18 cellular contexts compared by ENCODE assay signal in the genomic region with DNA sequence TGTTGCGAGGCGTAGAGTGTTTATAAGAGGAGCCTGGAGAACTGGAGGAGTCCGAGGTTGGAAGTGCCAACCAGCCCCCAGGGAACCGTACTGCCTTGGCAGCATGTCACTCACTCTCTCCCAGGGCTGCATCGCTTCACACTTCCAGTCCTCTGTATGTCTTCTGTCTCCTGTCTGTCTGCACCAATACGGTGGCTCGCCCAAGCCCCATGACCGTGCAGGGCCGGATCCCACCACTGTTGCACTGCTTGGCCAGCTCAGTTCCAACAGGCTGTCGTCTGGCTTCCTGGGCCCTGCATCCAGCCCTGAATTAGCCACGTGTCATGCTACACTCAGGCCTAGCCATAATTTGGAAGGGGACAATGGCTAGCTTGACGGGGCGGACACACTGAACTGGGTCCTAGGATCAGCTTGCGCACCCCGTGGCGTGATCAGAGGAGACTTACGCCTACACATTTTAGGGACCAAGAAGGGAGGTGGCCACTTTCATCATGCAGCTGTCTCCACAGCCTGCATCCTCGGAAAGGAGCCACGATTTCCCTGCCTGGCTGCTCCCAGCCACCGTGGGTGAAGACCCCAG.
"Had no signal": no experiment of that assay in that cellular context is flagged by ENCODE, and none has a peak within 500 bp of the region (broad histone marks: within the 10 kb centered on the region; RNA-seq: fewer than 3 reads in every experiment).

No MANE protein-coding gene starts in this region.

- H3K36me3 ChIP-seq: left lung, neural progenitor cell, sigmoid colon had no signal

- ATAC-seq: left lung; natural killer cell treated with Interleukin-12 subunit alpha and Interleukin-12 subunit beta and Interleukin-15 and Interleukin-18, amount 100 ng/mL, for 72 hours had no signal

- H3K27me3 ChIP-seq: dorsolateral prefrontal cortex, neural progenitor cell, sigmoid colon had no signal

- DNase-seq: cortex of kidney; effector CD8-positive, alpha-beta T cell; islet precursor cell; left lung; mesenchymal stem cell; midbrain; occipital lobe; sigmoid colon; stimulated activated CD4-positive, alpha-beta T cell treated with anti-CD3 and anti-CD28 coated beads, Interleukin-12 subunit alpha, Interleukin-12 subunit beta, amount 100 ng/mL, for 4 hours; stimulated activated CD4-positive, alpha-beta T cell treated with anti-CD3 and anti-CD28 coated beads, Interleukin-2, amount 100 ng/mL, for 48 hours; stimulated activated naive CD4-positive, alpha-beta T cell treated with Interleukin-2 at 50 U/mL for 16 hours; trophoblast cell had no signal

- FAIRE-seq: frontal cortex had no signal

- H3K27ac ChIP-seq: dorsolateral prefrontal cortex, left lung, neural progenitor cell, sigmoid colon, skin epidermis had no signal

- H3K4me1 ChIP-seq: left lung, sigmoid colon had no signal

- H3K4me3 ChIP-seq: dorsolateral prefrontal cortex, left lung, lung, neural progenitor cell, sigmoid colon, skin epidermis had no signal

- H3K9me3 ChIP-seq: left lung, sigmoid colon had no signal
